In the genomic region with DNA sequence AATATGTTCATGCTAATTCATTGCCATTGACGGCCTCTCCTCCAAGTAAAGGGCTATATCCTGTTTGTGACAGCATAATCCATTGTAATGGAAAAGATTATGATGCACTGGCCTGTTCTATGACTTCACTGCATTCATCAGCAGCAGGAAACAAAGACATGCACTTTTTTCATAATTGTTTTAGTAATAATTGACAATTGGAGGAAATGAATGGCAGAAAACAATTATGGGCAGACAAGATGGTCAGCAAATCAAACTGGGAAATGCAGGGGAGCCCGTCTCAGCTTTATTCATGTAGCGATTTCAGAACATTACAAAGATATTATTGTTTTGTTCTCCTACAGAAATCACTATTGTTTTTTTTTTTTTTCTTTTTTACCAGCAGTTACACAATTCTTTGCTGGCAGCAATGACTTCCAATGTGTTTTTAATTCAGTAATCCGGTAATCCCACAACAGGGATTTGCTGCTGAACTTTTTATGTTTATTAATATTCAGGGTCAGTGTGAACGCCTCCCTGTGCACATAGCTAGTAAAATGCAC, we compare ENCODE assay signal across 15 cellular contexts. TPM values are rescaled to one million over a fixed set of nuclear protein-coding genes. Genes with fewer than 3 reads are reported as not detected.
DNase-seq lines count a peak whose midpoint lies in the region; ATAC-seq, FAIRE-seq and TF ChIP-seq lines count a peak whose summit lies in the region.
"Had no signal": no experiment of that assay in that cellular context is flagged by ENCODE, and none has a peak within 500 bp of the region (broad histone marks: within the 10 kb centered on the region; RNA-seq: fewer than 3 reads in every experiment).

No MANE protein-coding gene starts in this region.

- intact Hi-C loops in endothelial cell of umbilical vein (cut with micrococcal nuclease) = loop anchor here (5.0 kb wide), 1 partner anchor 420 kb away; no protein-coding TSS in a partner anchor
- intact Hi-C loops in gastrocnemius medialis (cut with DNase I; ENCODE audit: low total_unique reads) = loop anchor here (5.0 to 10.0 kb wide), 2 partner anchors 310 to 408 kb away; no protein-coding TSS in a partner anchor

- TF ChIP-seq CTCF in endothelial cell of umbilical vein (IDR thresholded peaks at IDR 0.05; ENCODE audit: extremely low read depth in 1 of 2, insufficient read depth in 1 of 2, low read depth in 1 of 2, low read length in 2 of 2) (no peak), gastrocnemius medialis (IDR thresholded peaks at IDR 0.05 in 4 of 5, conservative IDR thresholded peaks at IDR 0.05 in 1 of 5) (no peak)

- no peak overlapping the region for H3K4me3 Mint-ChIP-seq in activated CD4-positive, alpha-beta memory T cell treated with anti-CD3 and anti-CD28 coated beads, Interleukin-2, amount 10 ng/mL, durations not matched to agents 7 days and 5 days
- H3K4me3 Mint-ChIP-seq in stimulated activated effector memory CD8-positive, alpha-beta T cell treated with anti-CD3 and anti-CD28 coated beads, Interleukin-12 subunit alpha, Interleukin-12 subunit beta, amount 100 ng/mL, for 72 hours = no peak overlapping the region
- no peak overlapping the region for H3K4me3 Mint-ChIP-seq in T-helper 17 cell

- no peaks in the 10 kb centered on the region for H3K79me2 ChIP-seq in GM23248 (ENCODE audit: insufficient read depth)
- H3K79me2 ChIP-seq in endothelial cell of umbilical vein (ENCODE audit: control insufficient read depth, insufficient read depth, low read length) = no peaks in the 10 kb centered on the region

- ATAC-seq in gastrocnemius medialis = no peak
- no peak for ATAC-seq in stimulated activated effector memory CD8-positive, alpha-beta T cell treated with anti-CD3 and anti-CD28 coated beads, Interleukin-12 subunit alpha, Interleukin-12 subunit beta, amount 100 ng/mL, for 72 hours
- ATAC-seq in T-helper 17 cell = no peak
- ATAC-seq: esophagus mucosa had no signal

- H3K9me1 ChIP-seq in endothelial cell of umbilical vein (replicated peaks; ENCODE audit: control insufficient read depth, extremely low read depth, insufficient read depth, low read length) = no peaks in the 10 kb centered on the region

- WGBS in GM23248 (ENCODE audit: low coverage in 1 of 2, low lambda C conversion rate in 2 of 2, missing lambda C conversion rate in 2 of 2), 2 experiments = 23 to 31% methylated on average over 5 of the region's 5 CpGs

- DNase-seq in GM23248 = peak; percentile 53
- peak; percentile 91 for DNase-seq in endothelial cell of umbilical vein (ENCODE audit: low read depth, low spot score)
- peak; percentile 18 to 77 for DNase-seq in hippocampal formation (lab: John Stamatoyannopoulos, UW)
- DNase-seq in gastrocnemius medialis = no peak
- no peak for DNase-seq in activated CD4-positive, alpha-beta memory T cell treated with anti-CD3 and anti-CD28 coated beads, Interleukin-2, amount 10 ng/mL, durations not matched to agents 7 days and 5 days
- no peak for DNase-seq in stimulated activated effector memory CD8-positive, alpha-beta T cell treated with anti-CD3 and anti-CD28 coated beads, Interleukin-12 subunit alpha, Interleukin-12 subunit beta, amount 100 ng/mL, for 72 hours (ENCODE audit: low spot score in 2 of 2)
- DNase-seq in T-helper 17 cell = no peak
- DNase-seq in NCI-H1417 treated with DMSO at 0.1 percent for 48 hours (lab: John Stamatoyannopoulos, UW) = no peak
- DNase-seq: GDM1; H7; NCI-H1436; pancreas; stimulated activated naive CD4-positive, alpha-beta T cell had no signal

- H3K36me3 ChIP-seq in GM23248 (ENCODE audit: low read depth) (no peaks in the 10 kb centered on the region), endothelial cell of umbilical vein (ENCODE audit: control insufficient read depth in 2 of 2, extremely low read depth in 1 of 2, insufficient read depth in 2 of 2, low read length in 2 of 2) (no peaks in the 10 kb centered on the region), gastrocnemius medialis (no peaks in the 10 kb centered on the region)
- H3K36me3 ChIP-seq: ascending aorta, pancreas had no signal

- POLR2A ChIA-PET in endothelial cell of umbilical vein (lab: Charles Lee) = interaction anchor here (0.7 kb wide), 1 partner anchor 15 kb away, joined by 4 read pairs; no protein-coding TSS in a partner anchor
- POLR2A ChIA-PET in activated CD4-positive, alpha-beta memory T cell treated with anti-CD3 and anti-CD28 coated beads, Interleukin-2, amount 10 ng/mL, durations not matched to agents 7 days and 5 days (lab: Charles Lee) = no interaction called here

- peak overlapping the region; percentile 14; the same call in 1 of the 2 replicates for H2AFZ ChIP-seq in GM23248
- peak overlapping the region; percentile 24 for H2AFZ ChIP-seq in endothelial cell of umbilical vein (ENCODE audit: low read depth, low read length)

- H3K4me3 ChIP-seq in GM23248 = no peak overlapping the region
- H3K4me3 ChIP-seq in endothelial cell of umbilical vein (replicated peaks in 1 of 3; ENCODE audit: insufficient read depth in 1 of 3, low read depth in 1 of 3, low read length in 3 of 3) = no peak overlapping the region
- H3K4me3 ChIP-seq in gastrocnemius medialis = no peak overlapping the region
- H3K4me3 ChIP-seq: ascending aorta, pancreas had no signal

- H4K20me1 ChIP-seq in GM23248 (ENCODE audit: insufficient read depth) (no peaks in the 10 kb centered on the region), endothelial cell of umbilical vein (replicated peaks; ENCODE audit: control insufficient read depth, extremely low read depth, insufficient read depth, low read length) (no peaks in the 10 kb centered on the region)

- no peaks in the 10 kb centered on the region for H3K27me3 ChIP-seq in GM23248 (replicated peaks; ENCODE audit: insufficient read depth)
- no peaks in the 10 kb centered on the region for H3K27me3 ChIP-seq in endothelial cell of umbilical vein (ENCODE audit: control insufficient read depth in 2 of 2, insufficient read depth in 2 of 2, low read length in 2 of 2)
- no peaks in the 10 kb centered on the region for H3K27me3 ChIP-seq in gastrocnemius medialis
- H3K27me3 ChIP-seq: ascending aorta, pancreas had no signal

- peak overlapping the region; percentile 51 for H3K27ac ChIP-seq in GM23248
- peak overlapping the region; percentile 58 for H3K27ac ChIP-seq in endothelial cell of umbilical vein (ENCODE audit: insufficient read depth, low read depth, low read length)
- peak overlapping the region; percentile 11 to 82 (median 72) for H3K27ac ChIP-seq in gastrocnemius medialis
- H3K27ac ChIP-seq: ascending aorta, pancreas had no signal

- H3K27ac Mint-ChIP-seq in activated CD4-positive, alpha-beta memory T cell treated with anti-CD3 and anti-CD28 coated beads, Interleukin-2, amount 10 ng/mL, durations not matched to agents 7 days and 5 days = no peak overlapping the region
- H3K27ac Mint-ChIP-seq in stimulated activated effector memory CD8-positive, alpha-beta T cell treated with anti-CD3 and anti-CD28 coated beads, Interleukin-12 subunit alpha, Interleukin-12 subunit beta, amount 100 ng/mL, for 72 hours = no peak overlapping the region
- H3K27ac Mint-ChIP-seq in T-helper 17 cell = no peak overlapping the region

- peak; percentile 88 for FAIRE-seq in endothelial cell of umbilical vein (lab: Jason Lieb, UNC)
- FAIRE-seq: pancreas had no signal

- no TSS peak for BruUV-seq in endothelial cell of umbilical vein (replicated peaks; lab: Mats Ljungman, UMichigan)

- TF ChIP-seq POLR2A in endothelial cell of umbilical vein (IDR thresholded peaks at IDR 0.05; ENCODE audit: low read depth, low read length) (no peak), gastrocnemius medialis (IDR thresholded peaks at IDR 0.05) (no peak)

- dilution Hi-C loops in endothelial cell of umbilical vein (cut with MboI; ENCODE audit: extremely low pct_ligation_motif_present, low sequenced_read_pairs) = no loop called here

- H3K36me3 Mint-ChIP-seq in activated CD4-positive, alpha-beta memory T cell treated with anti-CD3 and anti-CD28 coated beads, Interleukin-2, amount 10 ng/mL, durations not matched to agents 7 days and 5 days (ENCODE audit: low read depth) = no peaks in the 10 kb centered on the region
- H3K36me3 Mint-ChIP-seq in stimulated activated effector memory CD8-positive, alpha-beta T cell treated with anti-CD3 and anti-CD28 coated beads, Interleukin-12 subunit alpha, Interleukin-12 subunit beta, amount 100 ng/mL, for 72 hours = no peaks in the 10 kb centered on the region
- peaks cover 4% of the 10 kb centered on the region for H3K36me3 Mint-ChIP-seq in T-helper 17 cell (ENCODE audit: low read depth)

- H3K27me3 Mint-ChIP-seq in activated CD4-positive, alpha-beta memory T cell treated with anti-CD3 and anti-CD28 coated beads, Interleukin-2, amount 10 ng/mL, durations not matched to agents 7 days and 5 days = no peaks in the 10 kb centered on the region
- H3K27me3 Mint-ChIP-seq in T-helper 17 cell = peaks cover 11% of the 10 kb centered on the region

- no peaks in the 10 kb centered on the region for H3K9me3 Mint-ChIP-seq in activated CD4-positive, alpha-beta memory T cell treated with anti-CD3 and anti-CD28 coated beads, Interleukin-2, amount 10 ng/mL, durations not matched to agents 7 days and 5 days
- H3K9me3 Mint-ChIP-seq in stimulated activated effector memory CD8-positive, alpha-beta T cell treated with anti-CD3 and anti-CD28 coated beads, Interleukin-12 subunit alpha, Interleukin-12 subunit beta, amount 100 ng/mL, for 72 hours = no peaks in the 10 kb centered on the region

- no peaks in the 10 kb centered on the region for H3K4me1 Mint-ChIP-seq in activated CD4-positive, alpha-beta memory T cell treated with anti-CD3 and anti-CD28 coated beads, Interleukin-2, amount 10 ng/mL, durations not matched to agents 7 days and 5 days
- H3K4me1 Mint-ChIP-seq in stimulated activated effector memory CD8-positive, alpha-beta T cell treated with anti-CD3 and anti-CD28 coated beads, Interleukin-12 subunit alpha, Interleukin-12 subunit beta, amount 100 ng/mL, for 72 hours = no peaks in the 10 kb centered on the region
- no peaks in the 10 kb centered on the region for H3K4me1 Mint-ChIP-seq in T-helper 17 cell

- H3K4me2 ChIP-seq in GM23248 (ENCODE audit: unreplicated experiment) = peak overlapping the region; percentile 17
- peak overlapping the region; percentile 53 for H3K4me2 ChIP-seq in endothelial cell of umbilical vein (ENCODE audit: insufficient read depth, low read length)

- in situ Hi-C loops in GM23248 (cut with MboI) (no loop called here), gastrocnemius medialis (cut with MboI; ENCODE audit: low sequenced_read_pairs in 4 of 4) (no loop called here)

- H3K4me1 ChIP-seq in GM23248 (ENCODE audit: insufficient read depth) (peaks cover 16% of the 10 kb centered on the region), endothelial cell of umbilical vein (ENCODE audit: control insufficient read depth, extremely low read depth, insufficient read depth, low read length) (peaks cover 9% of the 10 kb centered on the region), gastrocnemius medialis (peaks cover 20 to 44% of the 10 kb centered on the region in 2 donors)
- H3K4me1 ChIP-seq: pancreas had no signal

- CTCF ChIA-PET in endothelial cell of umbilical vein (lab: Charles Lee) = interaction anchor here (1.0 to 6.7 kb wide), 7 partner anchors 10 to 670 kb away, joined by 3 to 154 read pairs (median 20); no protein-coding TSS in a partner anchor
- CTCF ChIA-PET in activated CD4-positive, alpha-beta memory T cell treated with anti-CD3 and anti-CD28 coated beads, Interleukin-2, amount 10 ng/mL, durations not matched to agents 7 days and 5 days (lab: Charles Lee) = interaction anchor here (0.6 to 1.3 kb wide), 2 partner anchors 33 to 141 kb away, joined by 3 to 5 read pairs; no protein-coding TSS in a partner anchor

- no peaks in the 10 kb centered on the region for H3K9me3 ChIP-seq in GM23248 (ENCODE audit: low read depth)
- H3K9me3 ChIP-seq in endothelial cell of umbilical vein (replicated peaks; ENCODE audit: control insufficient read depth, insufficient read depth, low read length) = no peaks in the 10 kb centered on the region
- no peaks in the 10 kb centered on the region for H3K9me3 ChIP-seq in gastrocnemius medialis
- no peaks in the 10 kb centered on the region for H3K9me3 ChIP-seq in T-helper 17 cell (ENCODE audit: control insufficient read depth, low read length, poor library complexity, severe bottlenecking)
- H3K9me3 ChIP-seq: ascending aorta, pancreas had no signal

- no peak overlapping the region for H3K9ac ChIP-seq in GM23248
- H3K9ac ChIP-seq in endothelial cell of umbilical vein (replicated peaks; ENCODE audit: extremely low read depth, insufficient read depth, low read length) = no peak overlapping the region

- H3F3A ChIP-seq in GM23248 (ENCODE audit: insufficient read depth) = peaks cover 21% of the 10 kb centered on the region

- H3K9me2 ChIP-seq in GM23248 (ENCODE audit: insufficient read depth) = no peaks in the 10 kb centered on the region

RNA-seq across cellular contexts. Expression of a gene that starts 33.9 kb away (rescaled TPM):
- total RNA-seq in GM23248 (2014; rRNA removed; shearing (Covaris generic)) = 0.22 TPM in 1 of 2 replicates, not detected in the other
- polyA plus RNA-seq in GM23248 (2016; fragmentation: Nextera tagmentation; extraction: Ambion mirVana) = 0.18 and 0.23 TPM in 2 replicates
- total RNA-seq in endothelial cell of umbilical vein = 39.6 and 42.1 TPM in 2 replicates
- 14.3 and 16.0 TPM in 2 replicates for polyA plus RNA-seq in endothelial cell of umbilical vein
- polyA plus RNA-seq in endothelial cell of umbilical vein (2011; cell fraction: cytosol; rRNA removed) = 6.0 and 9.7 TPM in 2 replicates
- polyA plus RNA-seq in endothelial cell of umbilical vein (2011; cell fraction: nucleus; rRNA removed) = 30.4 and 31.8 TPM in 2 replicates
- polyA plus RNA-seq in endothelial cell of umbilical vein (2012) = 3.1 and 8.9 TPM in 2 replicates
- polyA minus RNA-seq in endothelial cell of umbilical vein = 60.3 and 65.5 TPM in 2 replicates
- not detected for polyA minus RNA-seq in endothelial cell of umbilical vein (2011; cell fraction: cytosol; rRNA and poly(A)+ RNA removed)
- 31.3 and 73.1 TPM in 2 replicates for polyA minus RNA-seq in endothelial cell of umbilical vein (2011; cell fraction: nucleus; rRNA and poly(A)+ RNA removed)
- total RNA-seq in gastrocnemius medialis = 10 to 100 TPM; 10.0 to 22.5 (median 12.1) TPM
- total RNA-seq in activated CD4-positive, alpha-beta memory T cell treated with anti-CD3 and anti-CD28 coated beads, Interleukin-2, amount 10 ng/mL, durations not matched to agents 7 days and 5 days = 1 to 10 TPM; 6.3 to 8.4 TPM
- 10 to 100 TPM in 1 of 2 donors, 1 to 10 TPM in 1; 3.9 to 13.5 TPM for total RNA-seq in T-helper 17 cell

Comparison
In these comparisons a context has a peak if more than half of its experiments do, and no peak if none do; other contexts are left out.
1. DNase-seq: peak in GM23248 (single experiment), endothelial cell of umbilical vein (single experiment) and hippocampal formation (2 of 2); none in gastrocnemius medialis (0 of 2), activated CD4-positive, alpha-beta memory T cell treated with anti-CD3 and anti-CD28 coated beads, Interleukin-2, amount 10 ng/mL, durations not matched to agents 7 days and 5 days (single experiment), stimulated activated effector memory CD8-positive, alpha-beta T cell treated with anti-CD3 and anti-CD28 coated beads, Interleukin-12 subunit alpha, Interleukin-12 subunit beta, amount 100 ng/mL, for 72 hours (0 of 2), T-helper 17 cell (0 of 3) and NCI-H1417 treated with DMSO at 0.1 percent for 48 hours (single experiment).
2. Peak in every context shown above with its lines, with median percentiles within 50 percentile points of each other: H3K27ac ChIP-seq.